In genomic region chr4:92252846-92253245, GRCh38 we compare ENCODE assay signal across 9 cellular contexts. TPM values are rescaled to one million over a fixed set of nuclear protein-coding genes. Genes with fewer than 3 reads are reported as not detected.
"Had no signal": no experiment of that assay in that cellular context is flagged by ENCODE, and none has a peak within 500 bp of the region (broad histone marks: within the 10 kb centered on the region; RNA-seq: fewer than 3 reads in every experiment).

No MANE protein-coding gene starts in this region.

- H3K4me1 Mint-ChIP-seq: IgD-negative memory B cell had no signal

- H3K27me3 Mint-ChIP-seq: IgD-negative memory B cell had no signal

- H3K36me3 Mint-ChIP-seq: IgD-negative memory B cell had no signal

- DNase-seq: IMR-90, KBM-7 had no signal

- FAIRE-seq: HepG2, HTR-8/SVneo, K562 had no signal

- H3K4me3 ChIP-seq: K562 had no signal

- ATAC-seq: HepG2, K562 had no signal

- H3K27ac Mint-ChIP-seq: IgD-negative memory B cell had no signal

- H3K27ac ChIP-seq: HL-60 had no signal

RNA-seq across cellular contexts. Expression of gene GRID2, which starts 50.9 kb away (rescaled TPM):
- total RNA-seq: HepG2, HT-29, HT1080 had no signal
- polyA plus RNA-seq: HepG2, IgD-negative memory B cell, IMR-90, K562 had no signal
